Comparison of ENCODE assay signal across 8 cellular contexts in the genomic region with DNA sequence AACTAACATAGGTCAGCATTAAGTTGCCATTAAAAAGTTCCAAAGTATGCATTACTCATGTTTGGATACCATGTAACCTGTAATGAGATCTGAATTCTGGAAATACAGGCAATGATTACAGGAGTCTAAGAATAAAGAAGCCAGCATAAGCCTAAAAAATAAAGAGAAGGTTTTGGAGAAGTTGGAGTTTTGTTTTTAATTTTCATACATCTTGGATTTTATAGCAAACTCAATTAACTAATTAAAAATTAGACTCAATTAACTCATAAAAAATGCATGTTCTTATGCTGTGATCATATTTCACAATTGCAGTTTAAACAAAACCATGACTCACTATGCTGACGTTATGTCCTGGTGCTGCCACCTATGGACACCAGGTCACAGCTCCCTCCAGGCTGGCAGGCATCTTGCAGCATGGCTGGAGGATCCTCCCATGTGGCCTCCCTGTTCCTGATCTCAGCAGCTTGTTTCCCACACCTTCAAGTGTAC.
DNase-seq lines count a peak whose midpoint lies in the region; ATAC-seq and TF ChIP-seq lines count a peak whose summit lies in the region.

No MANE protein-coding gene starts in this region.

- no peak for TF ChIP-seq EP300 in esophagus muscularis mucosa (IDR thresholded peaks at IDR 0.05)

- H3K4me3 ChIP-seq in Peyer's patch (no peak overlapping the region), esophagus muscularis mucosa (no peak overlapping the region)

- peak; percentile 61 for ATAC-seq in HG03196 (IDR thresholded peaks at IDR 0.05; ENCODE audit: unreplicated experiment)
- ATAC-seq in HG02642 (IDR thresholded peaks at IDR 0.05; ENCODE audit: poor library complexity, unreplicated experiment) = no peak

- H3K27ac ChIP-seq in Peyer's patch (no peak overlapping the region), esophagus muscularis mucosa (replicated peaks in 1 of 4) (no peak overlapping the region)

- TF ChIP-seq CTCF in Peyer's patch (IDR thresholded peaks at IDR 0.05) = peak in 4 of 6 experiments; percentile 33 to 72 (median 62)
- TF ChIP-seq CTCF in esophagus muscularis mucosa (IDR thresholded peaks at IDR 0.05) = peak in 2 of 3 experiments; percentile 23 to 41

- 15% methylated on average over 1 of the region's 1 CpG for WGBS in esophagus muscularis mucosa

- H3K9me3 ChIP-seq in Peyer's patch = no peaks in the 10 kb centered on the region
- no peaks in the 10 kb centered on the region for H3K9me3 ChIP-seq in esophagus muscularis mucosa

- DNase-seq in ELR (ENCODE audit: low read depth) (peak; percentile 65), Peyer's patch (peak in 2 of 3 donors; percentile 65 to 78), esophagus muscularis mucosa (ENCODE audit: extremely low spot score) (no peak), posterior vena cava (ENCODE audit: low spot score) (peak; percentile 72), DMS79 treated with DMSO at 0.1 percent for 48 hours (lab: John Stamatoyannopoulos, UW) (no peak)
- DNase-seq in effector CD8-positive, alpha-beta T cell (lab: John Stamatoyannopoulos, UW) = no peak

- intact Hi-C loops in esophagus muscularis mucosa (cut with DNase I) (loop anchor here (10.0 kb wide), 1 partner anchor 508 kb away; no protein-coding TSS in a partner anchor), posterior vena cava (cut with DNase I) (no loop called here)

- H3K27me3 ChIP-seq in Peyer's patch (no peaks in the 10 kb centered on the region), esophagus muscularis mucosa (no peaks in the 10 kb centered on the region)

- H3K4me1 ChIP-seq in Peyer's patch (no peaks in the 10 kb centered on the region), esophagus muscularis mucosa (peaks cover 0 to 11% (median 2%) of the 10 kb centered on the region in 4 donors)

- H3K36me3 ChIP-seq in Peyer's patch = no peaks in the 10 kb centered on the region
- no peaks in the 10 kb centered on the region for H3K36me3 ChIP-seq in esophagus muscularis mucosa

- no peak for TF ChIP-seq POLR2A in Peyer's patch (IDR thresholded peaks at IDR 0.05)
- TF ChIP-seq POLR2A in esophagus muscularis mucosa (IDR thresholded peaks at IDR 0.05; ENCODE audit: low read depth) = no peak

Comparison
In these comparisons a context has a peak if more than half of its experiments do, and no peak if none do; other contexts are left out.
1. DNase-seq: peak in ELR (single experiment), Peyer's patch (2 of 3) and posterior vena cava (single experiment); none in esophagus muscularis mucosa (single experiment), DMS79 treated with DMSO at 0.1 percent for 48 hours (single experiment) and effector CD8-positive, alpha-beta T cell (single experiment).